ENCODE assay signal across 1 cellular context in the genomic region with DNA sequence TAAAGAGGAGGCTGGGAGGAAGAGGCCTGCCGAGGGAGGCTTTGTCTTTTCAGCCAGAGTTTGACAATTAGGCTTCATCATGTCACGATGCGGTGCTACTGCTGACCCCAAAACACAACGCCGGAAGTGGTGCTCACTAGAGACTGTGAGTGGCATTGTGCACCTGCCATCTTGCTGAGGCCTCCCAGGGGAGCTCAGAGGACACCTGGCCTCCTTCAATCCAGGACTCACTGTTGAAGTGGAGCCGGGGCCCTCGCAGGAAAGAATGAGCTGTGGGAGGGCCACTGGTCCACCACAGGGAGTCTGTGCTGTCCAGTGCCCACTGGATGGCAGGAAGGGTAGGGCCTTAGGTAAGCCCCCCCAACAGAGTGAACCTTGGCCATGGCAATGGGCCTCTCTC.
TF ChIP-seq lines count a peak whose summit lies in the region.

No MANE protein-coding gene starts in this region.

TF ChIP-seq in GM23338, 12 proteins besides CTCF, POLR2A, EP300 and RAD21 (continued from another document):
- TF ChIP-seq, protein P1, sequence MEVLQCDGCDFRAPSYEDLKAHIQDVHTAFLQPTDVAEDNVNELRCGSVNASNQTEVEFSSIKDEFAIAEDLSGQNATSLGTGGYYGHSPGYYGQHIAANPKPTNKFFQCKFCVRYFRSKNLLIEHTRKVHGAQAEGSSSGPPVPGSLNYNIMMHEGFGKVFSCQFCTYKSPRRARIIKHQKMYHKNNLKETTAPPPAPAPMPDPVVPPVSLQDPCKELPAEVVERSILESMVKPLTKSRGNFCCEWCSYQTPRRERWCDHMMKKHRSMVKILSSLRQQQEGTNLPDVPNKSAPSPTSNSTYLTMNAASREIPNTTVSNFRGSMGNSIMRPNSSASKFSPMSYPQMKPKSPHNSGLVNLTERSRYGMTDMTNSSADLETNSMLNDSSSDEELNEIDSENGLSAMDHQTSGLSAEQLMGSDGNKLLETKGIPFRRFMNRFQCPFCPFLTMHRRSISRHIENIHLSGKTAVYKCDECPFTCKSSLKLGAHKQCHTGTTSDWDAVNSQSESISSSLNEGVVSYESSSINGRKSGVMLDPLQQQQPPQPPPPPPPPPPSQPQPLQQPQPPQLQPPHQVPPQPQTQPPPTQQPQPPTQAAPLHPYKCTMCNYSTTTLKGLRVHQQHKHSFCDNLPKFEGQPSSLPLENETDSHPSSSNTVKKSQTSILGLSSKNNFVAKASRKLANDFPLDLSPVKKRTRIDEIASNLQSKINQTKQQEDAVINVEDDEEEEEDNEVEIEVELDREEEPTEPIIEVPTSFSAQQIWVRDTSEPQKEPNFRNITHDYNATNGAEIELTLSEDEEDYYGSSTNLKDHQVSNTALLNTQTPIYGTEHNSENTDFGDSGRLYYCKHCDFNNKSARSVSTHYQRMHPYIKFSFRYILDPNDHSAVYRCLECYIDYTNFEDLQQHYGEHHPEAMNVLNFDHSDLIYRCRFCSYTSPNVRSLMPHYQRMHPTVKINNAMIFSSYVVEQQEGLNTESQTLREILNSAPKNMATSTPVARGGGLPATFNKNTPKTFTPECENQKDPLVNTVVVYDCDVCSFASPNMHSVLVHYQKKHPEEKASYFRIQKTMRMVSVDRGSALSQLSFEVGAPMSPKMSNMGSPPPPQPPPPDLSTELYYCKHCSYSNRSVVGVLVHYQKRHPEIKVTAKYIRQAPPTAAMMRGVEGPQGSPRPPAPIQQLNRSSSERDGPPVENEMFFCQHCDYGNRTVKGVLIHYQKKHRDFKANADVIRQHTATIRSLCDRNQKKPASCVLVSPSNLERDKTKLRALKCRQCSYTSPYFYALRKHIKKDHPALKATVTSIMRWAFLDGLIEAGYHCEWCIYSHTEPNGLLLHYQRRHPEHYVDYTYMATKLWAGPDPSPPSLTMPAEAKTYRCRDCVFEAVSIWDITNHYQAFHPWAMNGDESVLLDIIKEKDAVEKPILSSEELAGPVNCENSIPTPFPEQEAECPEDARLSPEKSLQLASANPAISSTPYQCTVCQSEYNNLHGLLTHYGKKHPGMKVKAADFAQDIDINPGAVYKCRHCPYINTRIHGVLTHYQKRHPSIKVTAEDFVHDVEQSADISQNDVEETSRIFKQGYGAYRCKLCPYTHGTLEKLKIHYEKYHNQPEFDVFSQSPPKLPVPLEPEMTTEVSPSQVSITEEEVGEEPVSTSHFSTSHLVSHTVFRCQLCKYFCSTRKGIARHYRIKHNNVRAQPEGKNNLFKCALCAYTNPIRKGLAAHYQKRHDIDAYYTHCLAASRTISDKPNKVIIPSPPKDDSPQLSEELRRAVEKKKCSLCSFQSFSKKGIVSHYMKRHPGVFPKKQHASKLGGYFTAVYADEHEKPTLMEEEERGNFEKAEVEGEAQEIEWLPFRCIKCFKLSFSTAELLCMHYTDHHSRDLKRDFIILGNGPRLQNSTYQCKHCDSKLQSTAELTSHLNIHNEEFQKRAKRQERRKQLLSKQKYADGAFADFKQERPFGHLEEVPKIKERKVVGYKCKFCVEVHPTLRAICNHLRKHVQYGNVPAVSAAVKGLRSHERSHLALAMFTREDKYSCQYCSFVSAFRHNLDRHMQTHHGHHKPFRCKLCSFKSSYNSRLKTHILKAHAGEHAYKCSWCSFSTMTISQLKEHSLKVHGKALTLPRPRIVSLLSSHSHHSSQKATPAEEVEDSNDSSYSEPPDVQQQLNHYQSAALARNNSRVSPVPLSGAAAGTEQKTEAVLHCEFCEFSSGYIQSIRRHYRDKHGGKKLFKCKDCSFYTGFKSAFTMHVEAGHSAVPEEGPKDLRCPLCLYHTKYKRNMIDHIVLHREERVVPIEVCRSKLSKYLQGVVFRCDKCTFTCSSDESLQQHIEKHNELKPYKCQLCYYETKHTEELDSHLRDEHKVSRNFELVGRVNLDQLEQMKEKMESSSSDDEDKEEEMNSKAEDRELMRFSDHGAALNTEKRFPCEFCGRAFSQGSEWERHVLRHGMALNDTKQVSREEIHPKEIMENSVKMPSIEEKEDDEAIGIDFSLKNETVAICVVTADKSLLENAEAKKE (CRISPR knock-in tag; IDR thresholded peaks at IDR 0.05), result no peak
- TF ChIP-seq STAT1 (IDR thresholded peaks at IDR 0.05; ENCODE audit: unreplicated experiment) (no peak), ZNF331 (CRISPR knock-in tag; IDR thresholded peaks at IDR 0.05; ENCODE audit: low read depth) (no peak), CREB1 (CRISPR knock-in tag; IDR thresholded peaks at IDR 0.05; ENCODE audit: low read depth) (no peak), EZH2phosphoT487 (IDR thresholded peaks at IDR 0.05; ENCODE audit: unreplicated experiment) (no peak), POLR2AphosphoS5 (IDR thresholded peaks at IDR 0.05; ENCODE audit: low read depth) (no peak)
